Comparison of ENCODE assay signal across 20 cellular contexts in genomic region chr4:54593795-54594194, GRCh38.
"Had no signal": no experiment of that assay in that cellular context is flagged by ENCODE, and none has a peak within 500 bp of the region (broad histone marks: within the 10 kb centered on the region; RNA-seq: fewer than 3 reads in every experiment).

No MANE protein-coding gene starts in this region.

- H3K4me1 Mint-ChIP-seq: immature natural killer cell had no signal

- H3K36me3 ChIP-seq: colonic mucosa, esophagus muscularis mucosa, gastroesophageal sphincter, heart left ventricle, left lung, lower lobe of right lung had no signal

- H3K27me3 Mint-ChIP-seq: dendritic cell treated with granulocyte-macrophage colony-stimulating factor and Interleukin-4, amounts not matched to agents 40 ng/mL and 50 ng/mL, for 4 days; effector memory CD8-positive, alpha-beta T cell had no signal

- H2AFZ ChIP-seq: hepatocyte had no signal

- H3K4me3 Mint-ChIP-seq: dendritic cell treated with granulocyte-macrophage colony-stimulating factor and Interleukin-4, amounts not matched to agents 40 ng/mL and 50 ng/mL, for 4 days; effector memory CD8-positive, alpha-beta T cell; endodermal cell; immature natural killer cell had no signal

- H3K4me3 ChIP-seq: colonic mucosa, esophagus muscularis mucosa, gastroesophageal sphincter, heart left ventricle, hepatocyte, left lung, lower lobe of right lung had no signal

- H3K4me2 ChIP-seq: hepatocyte had no signal

- H3K9me3 ChIP-seq: colonic mucosa, esophagus muscularis mucosa, gastroesophageal sphincter, heart left ventricle, left lung, lower lobe of right lung had no signal

- H3K4me1 ChIP-seq: colonic mucosa, esophagus muscularis mucosa, gastroesophageal sphincter, heart left ventricle, left lung, lower lobe of right lung had no signal

- DNase-seq: colonic mucosa; cortex of kidney; effector CD8-positive, alpha-beta T cell; effector memory CD8-positive, alpha-beta T cell; endodermal cell; foreskin keratinocyte; heart left ventricle; hypothalamus; immature natural killer cell; islet precursor cell; left cardiac atrium; left lung; left ventricle myocardium superior; lower lobe of right lung; mesendoderm; midbrain had no signal

- H3K27me3 ChIP-seq: colonic mucosa, esophagus muscularis mucosa, foreskin keratinocyte, gastroesophageal sphincter, heart left ventricle, hepatocyte, left lung had no signal

- H3K27ac Mint-ChIP-seq: dendritic cell treated with granulocyte-macrophage colony-stimulating factor and Interleukin-4, amounts not matched to agents 40 ng/mL and 50 ng/mL, for 4 days; effector memory CD8-positive, alpha-beta T cell; endodermal cell; immature natural killer cell had no signal

- H3K36me3 Mint-ChIP-seq: immature natural killer cell had no signal

- H3K79me2 ChIP-seq: hepatocyte had no signal

- H3K27ac ChIP-seq: colonic mucosa, esophagus muscularis mucosa, foreskin keratinocyte, gastroesophageal sphincter, heart left ventricle, hepatocyte, left lung, lower lobe of right lung had no signal

- H3K9me3 Mint-ChIP-seq: dendritic cell treated with granulocyte-macrophage colony-stimulating factor and Interleukin-4, amounts not matched to agents 40 ng/mL and 50 ng/mL, for 4 days; endodermal cell had no signal
